Comparison of ENCODE assay signal across 27 cellular contexts in genomic region chr11:8066911-8067455, GRCh38. TPM values are rescaled to one million over a fixed set of nuclear protein-coding genes. Genes with fewer than 3 reads are reported as not detected.
A peak's percentile ranks its signal among the peaks of the same experiment; 100 is the strongest.
DNase-seq lines count a peak whose midpoint lies in the region; ATAC-seq and TF ChIP-seq lines count a peak whose summit lies in the region.
"Had no signal": no experiment of that assay in that cellular context is flagged by ENCODE, and none has a peak within 500 bp of the region (broad histone marks: within the 10 kb centered on the region; RNA-seq: fewer than 3 reads in every experiment).

No MANE protein-coding gene starts in this region.

- H3K4me3 ChIP-seq in GM23338: no peak overlapping the region
- no peak overlapping the region for H3K4me3 ChIP-seq in fibroblast of pulmonary artery (replicated peaks; ENCODE audit: low read depth, low read length)
- H3K4me3 ChIP-seq in osteoblast (ENCODE audit: insufficient read depth, low read length): no peak overlapping the region
- H3K4me3 ChIP-seq in neural progenitor cell: no peak overlapping the region
- H3K4me3 ChIP-seq: BLaER1, heart right ventricle, lung, transverse colon had no signal

- no peak for TF ChIP-seq POLR2A in GM18505 (IDR thresholded peaks at IDR 0.05; ENCODE audit: borderline replicate concordance, extremely low read depth, insufficient read depth, insufficient read length)

- H3F3A ChIP-seq in GM23338 (replicated peaks; ENCODE audit: low read depth) (no peaks in the 10 kb centered on the region), neural progenitor cell (ENCODE audit: low read depth) (no peaks in the 10 kb centered on the region)

- H3K27me3 ChIP-seq in GM23338 (ENCODE audit: insufficient read depth) (no peaks in the 10 kb centered on the region), osteoblast (ENCODE audit: insufficient read depth, low read length) (no peaks in the 10 kb centered on the region), neural progenitor cell (peaks cover 7% of the 10 kb centered on the region)
- H3K27me3 ChIP-seq: BLaER1, foreskin keratinocyte, heart right ventricle, transverse colon had no signal

- H3K4me1 ChIP-seq in GM23338 (ENCODE audit: insufficient read depth): peaks cover 9% of the 10 kb centered on the region
- peaks cover 50% of the 10 kb centered on the region for H3K4me1 ChIP-seq in osteoblast (ENCODE audit: insufficient read depth, low read length)
- peaks cover 4% of the 10 kb centered on the region for H3K4me1 ChIP-seq in neural progenitor cell
- H3K4me1 ChIP-seq: foreskin keratinocyte had no signal

- no peak overlapping the region for H3K4me3 Mint-ChIP-seq in GM23338
- no peak overlapping the region for H3K4me3 Mint-ChIP-seq in activated CD8-positive, alpha-beta memory T cell treated with anti-CD3 and anti-CD28 coated beads, Interleukin-2, amount 10 ng/mL, durations not matched to agents 7 days and 5 days
- no peak overlapping the region for H3K4me3 Mint-ChIP-seq in neural progenitor cell
- H3K4me3 Mint-ChIP-seq: activated CD8-positive, alpha-beta T cell treated with anti-CD3 and anti-CD28 coated beads, Interleukin-2, amount 10 ng/mL, durations not matched to agents 7 days and 5 days; stimulated activated naive CD8-positive, alpha-beta T cell treated with anti-CD3 and anti-CD28 coated beads, Interleukin-15, amount 100 ng/mL, for 72 hours had no signal

- CTCF ChIA-PET in activated CD8-positive, alpha-beta memory T cell treated with anti-CD3 and anti-CD28 coated beads, Interleukin-2, amount 10 ng/mL, durations not matched to agents 7 days and 5 days (lab: Charles Lee): interaction anchor here (0.9 kb wide), 1 partner anchor 32 kb away, joined by 4 read pairs; no protein-coding TSS in a partner anchor

- H3K79me2 ChIP-seq in GM23338 (replicated peaks; ENCODE audit: insufficient read depth) (no peaks in the 10 kb centered on the region), osteoblast (ENCODE audit: insufficient read depth, low read length) (no peaks in the 10 kb centered on the region), neural progenitor cell (ENCODE audit: low read depth) (no peaks in the 10 kb centered on the region)

- H3K4me1 Mint-ChIP-seq in GM23338: peaks cover 34% of the 10 kb centered on the region
- H3K4me1 Mint-ChIP-seq in activated CD8-positive, alpha-beta memory T cell treated with anti-CD3 and anti-CD28 coated beads, Interleukin-2, amount 10 ng/mL, durations not matched to agents 7 days and 5 days: no peaks in the 10 kb centered on the region
- H3K4me1 Mint-ChIP-seq in neural progenitor cell: peaks cover 16% of the 10 kb centered on the region
- H3K4me1 Mint-ChIP-seq: stimulated activated naive CD8-positive, alpha-beta T cell treated with anti-CD3 and anti-CD28 coated beads, Interleukin-15, amount 100 ng/mL, for 72 hours had no signal

- H3K27ac ChIP-seq in GM23338 (ENCODE audit: low read depth): no peak overlapping the region
- H3K27ac ChIP-seq in osteoblast (ENCODE audit: low read depth, low read length): no peak overlapping the region
- no peak overlapping the region for H3K27ac ChIP-seq in neural progenitor cell
- H3K27ac ChIP-seq: BLaER1, epithelial cell of prostate, foreskin keratinocyte, neutrophil had no signal

- H3K27ac Mint-ChIP-seq in GM23338 (peak overlapping the region; percentile 57), neural progenitor cell (no peak overlapping the region)
- no peak overlapping the region for H3K27ac Mint-ChIP-seq in activated CD8-positive, alpha-beta memory T cell treated with anti-CD3 and anti-CD28 coated beads, Interleukin-2, amount 10 ng/mL, durations not matched to agents 7 days and 5 days
- H3K27ac Mint-ChIP-seq: activated CD8-positive, alpha-beta T cell treated with anti-CD3 and anti-CD28 coated beads, Interleukin-2, amount 10 ng/mL, durations not matched to agents 7 days and 5 days; stimulated activated naive CD8-positive, alpha-beta T cell treated with anti-CD3 and anti-CD28 coated beads, Interleukin-15, amount 100 ng/mL, for 72 hours had no signal

- no peaks in the 10 kb centered on the region for H3K9me2 ChIP-seq in GM23338 (ENCODE audit: insufficient read depth)

- peaks cover 5% of the 10 kb centered on the region for H3K27me3 Mint-ChIP-seq in GM23338 (ENCODE audit: insufficient read depth, low read depth, poor library complexity)
- peaks cover 29% of the 10 kb centered on the region for H3K27me3 Mint-ChIP-seq in activated CD8-positive, alpha-beta memory T cell treated with anti-CD3 and anti-CD28 coated beads, Interleukin-2, amount 10 ng/mL, durations not matched to agents 7 days and 5 days
- peaks cover 17% of the 10 kb centered on the region for H3K27me3 Mint-ChIP-seq in neural progenitor cell (ENCODE audit: insufficient read depth, low read depth)

- H4K20me1 ChIP-seq in GM23338 (replicated peaks; ENCODE audit: insufficient read depth): no peaks in the 10 kb centered on the region
- H4K20me1 ChIP-seq in osteoblast (ENCODE audit: insufficient read depth, low read length): no peaks in the 10 kb centered on the region
- H4K20me1 ChIP-seq in neural progenitor cell (ENCODE audit: low read depth): no peaks in the 10 kb centered on the region
- H4K20me1 ChIP-seq: BLaER1 had no signal

- no peak overlapping the region for H3K9ac ChIP-seq in neural progenitor cell
- H3K9ac ChIP-seq: BLaER1 had no signal

- H3K9me3 ChIP-seq in osteoblast (ENCODE audit: low read depth, low read length): no peaks in the 10 kb centered on the region
- H3K9me3 ChIP-seq in neural progenitor cell (ENCODE audit: low read depth): no peaks in the 10 kb centered on the region
- H3K9me3 ChIP-seq: BLaER1, heart right ventricle, neutrophil, transverse colon had no signal

- DNase-seq in GM23338 (ENCODE audit: low spot score): no peak
- DNase-seq in activated CD8-positive, alpha-beta memory T cell treated with anti-CD3 and anti-CD28 coated beads, Interleukin-2, amount 10 ng/mL, durations not matched to agents 7 days and 5 days: peak; percentile 25
- peak; percentile 18 for DNase-seq in fibroblast of pulmonary artery (ENCODE audit: low read depth)
- DNase-seq in osteoblast (ENCODE audit: insufficient read length, low spot score, missing footprints): peak; percentile 64
- DNase-seq in neural progenitor cell (ENCODE audit: low spot score): no peak
- no peak for DNase-seq in NOMO-1 treated with dmso at 0.1 percent for 144 hours (lab: John Stamatoyannopoulos, UW; ENCODE audit: unreplicated experiment)
- DNase-seq in midbrain (lab: John Stamatoyannopoulos, UW): no peak
- DNase-seq: activated CD8-positive, alpha-beta T cell treated with anti-CD3 and anti-CD28 coated beads, Interleukin-2, amount 10 ng/mL, durations not matched to agents 7 days and 5 days; activated naive CD4-positive, alpha-beta T cell; activated T-cell treated with anti-CD3 and anti-CD28 coated beads, Interleukin-2, amount 50 U/mL, for 48 hours; DMS79; foreskin keratinocyte; GDM1; kidney glomerular epithelial cell; NCI-H1694; NCI-H446 treated with DMSO at 0.1 percent for 48 hours; OCI-M1; small intestine; transverse colon had no signal

- ATAC-seq in GM23338 (peak; percentile 41), GM18505 (IDR thresholded peaks at IDR 0.05; ENCODE audit: unreplicated experiment) (no peak)
- ATAC-seq in activated CD8-positive, alpha-beta memory T cell treated with anti-CD3 and anti-CD28 coated beads, Interleukin-2, amount 10 ng/mL, durations not matched to agents 7 days and 5 days: no peak
- ATAC-seq: activated CD8-positive, alpha-beta T cell treated with anti-CD3 and anti-CD28 coated beads, Interleukin-2, amount 10 ng/mL, durations not matched to agents 7 days and 5 days; foreskin keratinocyte had no signal

- TF ChIP-seq CTCF in GM23338 (conservative IDR thresholded peaks at IDR 0.05; ENCODE audit: low read depth in 2 of 2): no peak
- no peak for TF ChIP-seq CTCF in fibroblast of pulmonary artery (IDR thresholded peaks at IDR 0.05; ENCODE audit: low read length, missing control alignments)
- no peak for TF ChIP-seq CTCF in osteoblast (IDR thresholded peaks at IDR 0.05; ENCODE audit: extremely low read depth, low read depth, low read length)
- TF ChIP-seq CTCF in neural progenitor cell (IDR thresholded peaks at IDR 0.05): no peak

- H3K36me3 ChIP-seq in GM23338 (ENCODE audit: insufficient read depth) (no peaks in the 10 kb centered on the region), osteoblast (ENCODE audit: insufficient read depth, low read length) (no peaks in the 10 kb centered on the region), neural progenitor cell (no peaks in the 10 kb centered on the region)
- H3K36me3 ChIP-seq: BLaER1, heart right ventricle, neutrophil, transverse colon had no signal

- no peaks in the 10 kb centered on the region; the same call in 2 of the 3 replicates for H3K9me3 Mint-ChIP-seq in GM23338
- H3K9me3 Mint-ChIP-seq in activated CD8-positive, alpha-beta memory T cell treated with anti-CD3 and anti-CD28 coated beads, Interleukin-2, amount 10 ng/mL, durations not matched to agents 7 days and 5 days (ENCODE audit: low read depth): no peaks in the 10 kb centered on the region
- H3K9me3 Mint-ChIP-seq in neural progenitor cell: no peaks in the 10 kb centered on the region
- H3K9me3 Mint-ChIP-seq: stimulated activated naive CD8-positive, alpha-beta T cell treated with anti-CD3 and anti-CD28 coated beads, Interleukin-15, amount 100 ng/mL, for 72 hours had no signal

- H3K36me3 Mint-ChIP-seq in GM23338 (ENCODE audit: low read depth): no peaks in the 10 kb centered on the region
- H3K36me3 Mint-ChIP-seq in activated CD8-positive, alpha-beta memory T cell treated with anti-CD3 and anti-CD28 coated beads, Interleukin-2, amount 10 ng/mL, durations not matched to agents 7 days and 5 days: no peaks in the 10 kb centered on the region
- no peaks in the 10 kb centered on the region for H3K36me3 Mint-ChIP-seq in neural progenitor cell
- H3K36me3 Mint-ChIP-seq: brain had no signal

- H3K4me2 ChIP-seq in GM23338: no peak overlapping the region
- no peak overlapping the region for H3K4me2 ChIP-seq in osteoblast (ENCODE audit: insufficient read depth, low read length)
- H3K4me2 ChIP-seq in neural progenitor cell: no peak overlapping the region
- H3K4me2 ChIP-seq: BLaER1 had no signal

- H2AFZ ChIP-seq in GM23338 (peak overlapping the region; percentile 91), osteoblast (ENCODE audit: low read length) (no peak overlapping the region), neural progenitor cell (replicated peaks) (no peak overlapping the region)

RNA-seq across cellular contexts. Expression of gene TUB, which starts 14.0 kb away (rescaled TPM):
- 23.7 and 30.4 TPM in 2 replicates for total RNA-seq in GM23338 (2014; rRNA removed; shearing (Covaris generic))
- polyA plus RNA-seq in GM23338 (2016; fragmentation: Nextera tagmentation; extraction: Ambion mirVana): 5.0 and 5.5 TPM in 2 replicates
- under 1 TPM; 0.07 to 0.09 TPM for total RNA-seq in activated CD8-positive, alpha-beta memory T cell treated with anti-CD3 and anti-CD28 coated beads, Interleukin-2, amount 10 ng/mL, durations not matched to agents 7 days and 5 days
- 19.2 and 23.5 TPM in 2 replicates for total RNA-seq in osteoblast
- total RNA-seq in neural progenitor cell (ENCODE audit: low replicate concordance): 28.7 and 41.3 TPM in 2 replicates
- total RNA-seq: activated CD8-positive, alpha-beta T cell treated with anti-CD3 and anti-CD28 coated beads, Interleukin-2, amount 10 ng/mL, durations not matched to agents 7 days and 5 days had no signal

Comparison
In these comparisons a context has a peak if more than half of its experiments do, and no peak if none do; other contexts are left out.
1. DNase-seq: peak in activated CD8-positive, alpha-beta memory T cell treated with anti-CD3 and anti-CD28 coated beads, Interleukin-2, amount 10 ng/mL, durations not matched to agents 7 days and 5 days (single experiment), fibroblast of pulmonary artery (single experiment) and osteoblast (single experiment); none in GM23338 (single experiment), neural progenitor cell (single experiment), NOMO-1 treated with dmso at 0.1 percent for 144 hours (single experiment) and midbrain (single experiment).
2. RNA of gene TUB, which starts 14.0 kb away (total RNA-seq): 23.7 to 30.4 TPM in GM23338, 28.7 to 41.3 TPM in neural progenitor cell and 19.2 to 23.5 TPM in osteoblast; 0.07 to 0.09 TPM in activated CD8-positive, alpha-beta memory T cell treated with anti-CD3 and anti-CD28 coated beads, Interleukin-2, amount 10 ng/mL, durations not matched to agents 7 days and 5 days; every median in the first group is over 10 times any median in the second.